8 cellular contexts compared by ENCODE assay signal in genomic region chr12:111368684-111369495, GRCh38. TPM values are rescaled to one million over a fixed set of nuclear protein-coding genes. Genes with fewer than 3 reads are reported as not detected.
A peak's percentile ranks its signal among the peaks of the same experiment; 100 is the strongest.
DNase-seq lines count a peak whose midpoint lies in the region; ATAC-seq and TF ChIP-seq lines count a peak whose summit lies in the region.

TSS of gene PHETA1 (minus strand) at chr12:111369095. CDS start at chr12:111363427, 5,668 bp downstream.

- H3K9me3 ChIP-seq in ascending aorta, result no peaks in the 10 kb centered on the region
- H3K9me3 ChIP-seq in right cardiac atrium (ENCODE audit: control insufficient read depth, low read length), result no peaks in the 10 kb centered on the region
- H3K9me3 ChIP-seq in psoas muscle, result no peaks in the 10 kb centered on the region

- TF ChIP-seq CTCF in GM12864 (IDR thresholded peaks at IDR 0.05; ENCODE audit: low read depth, low read length, missing control alignments) (no peak), ascending aorta (IDR thresholded peaks at IDR 0.05) (no peak), psoas muscle (IDR thresholded peaks at IDR 0.05) (no peak)

- H3K4me3 ChIP-seq in GM12864 (ENCODE audit: low read depth, low read length) (peak within 1 kb of the TSS; percentile 76), ascending aorta (peak within 1 kb of the TSS; percentile 79 to 91), right cardiac atrium (ENCODE audit: low read length) (peak within 1 kb of the TSS; percentile 53), psoas muscle (peak within 1 kb of the TSS; percentile 95), urinary bladder (ENCODE audit: low read depth, low read length) (peak within 1 kb of the TSS; percentile 86)

- peak; percentile 95 for ATAC-seq in HG02759 (IDR thresholded peaks at IDR 0.05; ENCODE audit: unreplicated experiment)
- ATAC-seq in right cardiac atrium, result peak; percentile 96 to 98
- peak; percentile 98 to 99 (median 99) for ATAC-seq in psoas muscle

- intact Hi-C loops in ascending aorta (cut with DNase I) (loop anchor here (1.0 to 2.0 kb wide), 2 partner anchors 36 to 231 kb away; partner anchors contain the start of gene SH2B3), right cardiac atrium (cut with DNase I) (no loop called here), psoas muscle (cut with DNase I) (no loop called here)

- whole genome bisulfite sequencing in right cardiac atrium, result under 1% methylated on average over 77 of the region's 77 CpGs
- 0 to 1% (median 0%) methylated on average over 65 to 77 of the region's 77 CpGs for WGBS in psoas muscle, 3 donors
- WGBS in urinary bladder, result under 1% methylated on average over 77 of the region's 77 CpGs

- peaks cover 0 to 4% of the 10 kb centered on the region in 2 donors for H3K36me3 ChIP-seq in ascending aorta
- H3K36me3 ChIP-seq in psoas muscle (ENCODE audit: insufficient read depth in 1 of 2, low read depth in 1 of 2), result peaks cover 0 to 11% of the 10 kb centered on the region in 2 donors
- no peaks in the 10 kb centered on the region for H3K36me3 ChIP-seq in urinary bladder (ENCODE audit: insufficient read depth)

- H3K27ac ChIP-seq in ascending aorta, result peak within 1 kb of the TSS; percentile 67 to 69
- H3K27ac ChIP-seq in right cardiac atrium (ENCODE audit: low read length), result peak within 1 kb of the TSS; percentile 28
- H3K27ac ChIP-seq in psoas muscle, result peak within 1 kb of the TSS; percentile 74
- H3K27ac ChIP-seq in urinary bladder (ENCODE audit: low read depth), result no peak within 1 kb of the TSS

- DNase-seq in GM12864 (ENCODE audit: low read depth) (peak; percentile 35), NCI-H1417 (lab: John Stamatoyannopoulos, UW) (peak; percentile 80 to 95 (median 92)), T-helper 2 cell (peak; percentile 46 to 74 (median 61)), ascending aorta (ENCODE audit: low spot score in 2 of 2) (peak; percentile 56 to 96), right cardiac atrium (peak; percentile 96 to 98 (median 98)), psoas muscle (peak; percentile 95 to 96)

- H3K27me3 ChIP-seq in ascending aorta (no peaks in the 10 kb centered on the region), right cardiac atrium (ENCODE audit: control insufficient read depth, insufficient read depth) (no peaks in the 10 kb centered on the region), psoas muscle (ENCODE audit: insufficient read depth in 3 of 3, low read length in 2 of 3) (no peaks in the 10 kb centered on the region)

- H3K4me1 ChIP-seq in ascending aorta (peaks cover 0 to 9% of the 10 kb centered on the region in 2 donors), right cardiac atrium (ENCODE audit: control insufficient read depth, insufficient read depth, low read length) (no peaks in the 10 kb centered on the region), psoas muscle (peaks cover 16% of the 10 kb centered on the region), urinary bladder (ENCODE audit: insufficient read depth) (no peaks in the 10 kb centered on the region)

RNA-seq across cellular contexts. Expression of gene PHETA1, which starts in this region (rescaled TPM):
- total RNA-seq in ascending aorta (12.9 TPM), right cardiac atrium (10 to 100 TPM in 1 of 4 donors, 1 to 10 TPM in 3; 8.0 to 11.6 (median 8.8) TPM), psoas muscle (1 to 10 TPM; 5.3 to 7.0 (median 6.1) TPM), urinary bladder (2.5 TPM)
- polyA plus RNA-seq in right cardiac atrium (9.1 TPM), psoas muscle (10 to 100 TPM in 1 of 3 donors, 1 to 10 TPM in 2; 7.6 to 19.9 (median 8.2) TPM), urinary bladder (9.8 TPM)

Comparison
In these comparisons a context has a peak if more than half of its experiments do, and no peak if none do; other contexts are left out.
1. DNase-seq: peak in every context shown above with its lines; median percentile 98 in right cardiac atrium; 96 in psoas muscle; 92 in NCI-H1417; 76 in ascending aorta; 61 in T-helper 2 cell; 35 in GM12864.